23 cellular contexts compared by ENCODE assay signal in genomic region chr5:126460977-126461376, GRCh38. TPM values are rescaled to one million over a fixed set of nuclear protein-coding genes. Genes with fewer than 3 reads are reported as not detected.
DNase-seq lines count a peak whose midpoint lies in the region; ATAC-seq, FAIRE-seq and TF ChIP-seq lines count a peak whose summit lies in the region.
"Had no signal": no experiment of that assay in that cellular context is flagged by ENCODE, and none has a peak within 500 bp of the region (broad histone marks: within the 10 kb centered on the region; RNA-seq: fewer than 3 reads in every experiment).

No MANE protein-coding gene starts in this region.

- no peak overlapping the region for H3K4me3 ChIP-seq in ascending aorta
- H3K4me3 ChIP-seq in kidney (ENCODE audit: low read length in 2 of 2), result no peak overlapping the region
- H3K4me3 ChIP-seq: gastrocnemius medialis, left lung, SJCRH30 had no signal

- intact Hi-C loops in ascending aorta (cut with DNase I), result no loop called here
- intact Hi-C loops in kidney (cut with DNase I), result no loop called here

- H3K9me3 Mint-ChIP-seq in stimulated activated effector memory CD8-positive, alpha-beta T cell treated with anti-CD3 and anti-CD28 coated beads, Interleukin-12 subunit alpha, Interleukin-12 subunit beta, amount 100 ng/mL, for 72 hours, result no peaks in the 10 kb centered on the region
- H3K9me3 Mint-ChIP-seq: activated CD4-positive, alpha-beta memory T cell treated with anti-CD3 and anti-CD28 coated beads for 36 hours; activated naive CD4-positive, alpha-beta T cell treated with anti-CD3 and anti-CD28 coated beads, Interleukin-2, amount 50 U/mL, for 24 hours; CD8-positive, alpha-beta T cell; T-helper 1 cell treated with Interleukin-12 subunit alpha and Interleukin-12 subunit beta and Interleukin-4 antibody, amounts not matched to agents 30 μg/mL and 1 μg/mL, for 36 hours had no signal

- no peak overlapping the region for H3K4me3 Mint-ChIP-seq in stimulated activated effector memory CD8-positive, alpha-beta T cell treated with anti-CD3 and anti-CD28 coated beads, Interleukin-12 subunit alpha, Interleukin-12 subunit beta, amount 100 ng/mL, for 72 hours
- H3K4me3 Mint-ChIP-seq: activated CD4-positive, alpha-beta memory T cell treated with anti-CD3 and anti-CD28 coated beads for 36 hours; activated naive CD4-positive, alpha-beta T cell treated with anti-CD3 and anti-CD28 coated beads, Interleukin-2, amount 50 U/mL, for 24 hours; CD8-positive, alpha-beta T cell; T-helper 1 cell treated with Interleukin-12 subunit alpha and Interleukin-12 subunit beta and Interleukin-4 antibody, amounts not matched to agents 30 μg/mL and 1 μg/mL, for 36 hours had no signal

- H3K27ac ChIP-seq in ascending aorta (peak overlapping the region; percentile 3 to 44), kidney (ENCODE audit: low read depth in 2 of 2, low read length in 2 of 2) (peak overlapping the region; percentile 7 to 52)
- H3K27ac ChIP-seq: gastrocnemius medialis, KMS-11, left lung, SJCRH30, WERI-Rb-1 had no signal

- no peak for TF ChIP-seq CTCF in ascending aorta (IDR thresholded peaks at IDR 0.05)
- TF ChIP-seq CTCF in kidney (IDR thresholded peaks at IDR 0.05; ENCODE audit: borderline replicate concordance, extremely low read depth, insufficient read depth), result no peak

- peaks cover 10 to 20% of the 10 kb centered on the region in 2 donors for H3K36me3 ChIP-seq in ascending aorta
- H3K36me3 ChIP-seq in kidney (ENCODE audit: control insufficient read depth in 1 of 2, insufficient read depth in 2 of 2, low read length in 2 of 2), result peaks cover 0 to 4% of the 10 kb centered on the region in 2 donors
- H3K36me3 ChIP-seq: gastrocnemius medialis, SJCRH30, WERI-Rb-1 had no signal

- no peak for ATAC-seq in stimulated activated effector memory CD8-positive, alpha-beta T cell treated with anti-CD3 and anti-CD28 coated beads, Interleukin-12 subunit alpha, Interleukin-12 subunit beta, amount 100 ng/mL, for 72 hours
- ATAC-seq: CD8-positive, alpha-beta T cell; gastrocnemius medialis; left lung had no signal

- DNase-seq in GM18507 (ENCODE audit: extremely low spot score, insufficient read length, low read depth), result no peak
- no peak for DNase-seq in ascending aorta (ENCODE audit: low spot score in 2 of 2)
- no peak for DNase-seq in kidney
- DNase-seq in stimulated activated effector memory CD8-positive, alpha-beta T cell treated with anti-CD3 and anti-CD28 coated beads, Interleukin-12 subunit alpha, Interleukin-12 subunit beta, amount 100 ng/mL, for 72 hours (ENCODE audit: low spot score in 2 of 2), result no peak
- no peak for DNase-seq in NCI-H526 (lab: John Stamatoyannopoulos, UW)
- no peak for DNase-seq in RPMI8226
- DNase-seq in stimulated activated CD4-positive, alpha-beta T cell treated with anti-CD3 and anti-CD28 coated beads, Interleukin-15, amount 100 ng/mL, for 24 hours, result no peak
- no peak for DNase-seq in NCI-H1694 (lab: John Stamatoyannopoulos, UW)
- DNase-seq: activated CD4-positive, alpha-beta memory T cell treated with anti-CD3 and anti-CD28 coated beads for 36 hours; activated T-cell treated with anti-CD3 and anti-CD28 coated beads, Interleukin-2, amount 50 U/mL, for 48 hours; CD8-positive, alpha-beta T cell; cortex of kidney; erythroblast; gastrocnemius medialis; GOT3; left lung; NCI-H1048; SJCRH30; stimulated activated CD8-positive, alpha-beta memory T cell treated with anti-CD3 and anti-CD28 coated beads, Interleukin-4, amount 100 ng/mL, for 48 hours; WERI-Rb-1 had no signal

- H3K4me1 ChIP-seq in ascending aorta, result peaks cover 0 to 19% of the 10 kb centered on the region in 2 donors
- peaks cover 8 to 17% of the 10 kb centered on the region in 2 donors for H3K4me1 ChIP-seq in kidney (ENCODE audit: control insufficient read depth in 1 of 2, insufficient read depth in 1 of 2, low read depth in 1 of 2, low read length in 2 of 2)
- H3K4me1 ChIP-seq: gastrocnemius medialis, left lung, SJCRH30 had no signal

- no peaks in the 10 kb centered on the region for H3K27me3 ChIP-seq in ascending aorta
- H3K27me3 ChIP-seq: gastrocnemius medialis, left lung, SJCRH30 had no signal

- peaks cover 1% of the 10 kb centered on the region for H3K36me3 Mint-ChIP-seq in stimulated activated effector memory CD8-positive, alpha-beta T cell treated with anti-CD3 and anti-CD28 coated beads, Interleukin-12 subunit alpha, Interleukin-12 subunit beta, amount 100 ng/mL, for 72 hours

- FAIRE-seq in GM18507 (lab: Jason Lieb, UNC), result peak; percentile 51
- FAIRE-seq in kidney (lab: Jason Lieb, UNC), result no peak

- H3K9me3 ChIP-seq in ascending aorta (no peaks in the 10 kb centered on the region), kidney (ENCODE audit: control insufficient read depth in 1 of 2, low read length in 2 of 2) (no peaks in the 10 kb centered on the region)
- H3K9me3 ChIP-seq: gastrocnemius medialis, left lung, SJCRH30 had no signal

- H3K4me1 Mint-ChIP-seq in stimulated activated effector memory CD8-positive, alpha-beta T cell treated with anti-CD3 and anti-CD28 coated beads, Interleukin-12 subunit alpha, Interleukin-12 subunit beta, amount 100 ng/mL, for 72 hours, result peaks cover 15% of the 10 kb centered on the region

- peak overlapping the region; percentile 16 for H3K27ac Mint-ChIP-seq in stimulated activated effector memory CD8-positive, alpha-beta T cell treated with anti-CD3 and anti-CD28 coated beads, Interleukin-12 subunit alpha, Interleukin-12 subunit beta, amount 100 ng/mL, for 72 hours
- H3K27ac Mint-ChIP-seq: activated CD4-positive, alpha-beta memory T cell treated with anti-CD3 and anti-CD28 coated beads for 36 hours; activated naive CD4-positive, alpha-beta T cell treated with anti-CD3 and anti-CD28 coated beads, Interleukin-2, amount 50 U/mL, for 24 hours; CD8-positive, alpha-beta T cell; T-helper 1 cell treated with Interleukin-12 subunit alpha and Interleukin-12 subunit beta and Interleukin-4 antibody, amounts not matched to agents 30 μg/mL and 1 μg/mL, for 36 hours had no signal

- no peak overlapping the region for H3K9ac ChIP-seq in kidney (ENCODE audit: low read length in 2 of 2)
- H3K9ac ChIP-seq: KMS-11 had no signal

RNA-seq across cellular contexts. Expression of gene GRAMD2B, which starts 37.8 kb away (rescaled TPM):
- total RNA-seq in ascending aorta, result 55.6 TPM
- 38.5 TPM for total RNA-seq in kidney
- polyA plus RNA-seq in kidney (ENCODE audit: insufficient read depth, low read depth, low replicate concordance), result 18.4 TPM
